Comparison of ENCODE assay signal across 23 cellular contexts in the genomic region with DNA sequence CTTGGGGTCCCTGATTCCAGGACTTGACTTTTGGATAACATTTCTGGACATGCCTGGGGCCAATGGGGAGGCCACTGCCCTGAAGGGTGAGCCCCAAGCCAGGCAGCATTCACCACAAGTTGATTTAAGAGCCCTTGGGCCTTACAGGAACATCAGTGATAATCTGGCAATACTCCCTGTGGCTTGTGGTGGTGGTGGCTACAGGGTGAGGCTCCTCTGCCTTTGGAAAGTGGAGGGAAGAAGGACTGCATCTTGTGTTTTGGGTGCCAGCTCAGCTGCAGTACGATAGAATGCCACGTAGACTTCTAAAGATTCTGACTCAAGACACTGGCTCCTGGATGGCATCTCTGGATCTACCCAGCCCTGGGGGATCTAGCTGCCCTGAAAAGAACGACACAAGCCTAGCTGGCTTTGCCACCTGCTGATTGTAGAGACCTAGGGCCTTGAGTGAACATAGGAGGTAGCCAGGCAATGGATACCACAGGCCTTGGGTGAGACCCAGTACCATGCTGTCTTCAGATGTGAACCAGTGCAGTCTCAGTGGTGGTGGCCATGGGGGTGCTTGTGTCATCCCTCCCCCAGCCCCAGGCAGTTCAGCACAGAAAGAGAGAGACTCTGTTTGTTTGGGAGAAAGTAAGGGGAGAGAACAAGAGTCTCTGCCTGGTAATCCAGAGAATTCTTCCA.
A peak's percentile ranks its signal among the peaks of the same experiment; 100 is the strongest.
DNase-seq lines count a peak whose midpoint lies in the region; ATAC-seq, FAIRE-seq and TF ChIP-seq lines count a peak whose summit lies in the region.
"Had no signal": no experiment of that assay in that cellular context is flagged by ENCODE, and none has a peak within 500 bp of the region (broad histone marks: within the 10 kb centered on the region; RNA-seq: fewer than 3 reads in every experiment).

No MANE protein-coding gene starts in this region.

- dilution Hi-C loops in IMR-90 (cut with HindIII; ENCODE audit: low sequenced_read_pairs, unreplicated experiment) = no loop called here

- H2BK20ac ChIP-seq in IMR-90 (ENCODE audit: low read depth, low read length) = no peak overlapping the region

- H3K36me3 Mint-ChIP-seq in nephron progenitor cell (ENCODE audit: low read depth) = peaks cover 5% of the 10 kb centered on the region
- H3K36me3 Mint-ChIP-seq: CD4-positive, CD25-positive, alpha-beta regulatory T cell; CD8-positive, alpha-beta T cell had no signal

- POLR2A ChIA-PET in IMR-90 (lab: Charles Lee; ENCODE audit: unreplicated experiment) = no interaction called here

- H3K56ac ChIP-seq in IMR-90 (ENCODE audit: extremely low read depth, insufficient read depth, low read length) = no peak overlapping the region

- no peak for ATAC-seq in IMR-90 (ENCODE audit: low read depth)
- ATAC-seq: A549; CD8-positive, alpha-beta T cell; HCT116 had no signal

- no peak overlapping the region for H2BK120ac ChIP-seq in IMR-90 (ENCODE audit: low read depth, low read length)

- in situ Hi-C loops in IMR-90 (cut with MboI; ENCODE audit: low sequenced_read_pairs) = loop anchor here (10.0 kb wide), 1 partner anchor 135 kb away; no protein-coding TSS in a partner anchor

- peaks cover 9% of the 10 kb centered on the region for H3K4me1 ChIP-seq in IMR-90 (ENCODE audit: control insufficient read depth, insufficient read depth, low read length)
- H3K4me1 ChIP-seq: A549, Caco-2 had no signal

- H3K4me1 Mint-ChIP-seq in nephron progenitor cell = no peaks in the 10 kb centered on the region
- H3K4me1 Mint-ChIP-seq: CD4-positive, CD25-positive, alpha-beta regulatory T cell; H9 had no signal

- no peak for FAIRE-seq in urothelium cell line (lab: Jason Lieb, UNC)
- FAIRE-seq: A549, G401.6, GM18507, H1 had no signal

- no peak overlapping the region for H3K27ac ChIP-seq in IMR-90 (ENCODE audit: insufficient read depth, low read length)
- H3K27ac ChIP-seq: A549, GM23248 had no signal

- no peak overlapping the region for H3K27ac Mint-ChIP-seq in nephron progenitor cell
- H3K27ac Mint-ChIP-seq: CD4-positive, CD25-positive, alpha-beta regulatory T cell; CD8-positive, alpha-beta T cell; H9 had no signal

- H3K23ac ChIP-seq in IMR-90 (ENCODE audit: low read depth, low read length) = no peak overlapping the region

- peaks cover 10% of the 10 kb centered on the region for H3K9me1 ChIP-seq in IMR-90 (ENCODE audit: insufficient read depth, low read length)

- no peak overlapping the region for H3K4me3 Mint-ChIP-seq in nephron progenitor cell
- H3K4me3 Mint-ChIP-seq: CD4-positive, CD25-positive, alpha-beta regulatory T cell; CD8-positive, alpha-beta T cell; H9 had no signal

- no peak overlapping the region for H2AFZ ChIP-seq in IMR-90 (replicated peaks; ENCODE audit: low read length, poor library complexity)
- H2AFZ ChIP-seq: GM23248 had no signal

- H3K9ac ChIP-seq in IMR-90 (ENCODE audit: low read depth, low read length) = no peak overlapping the region
- H3K9ac ChIP-seq: GM23248 had no signal

- H3K4me2 ChIP-seq in IMR-90 (ENCODE audit: low read depth, low read length) = no peak overlapping the region
- H3K4me2 ChIP-seq: A549 had no signal

- no peak overlapping the region for H2BK5ac ChIP-seq in IMR-90 (ENCODE audit: low read depth, low read length, poor library complexity, severe bottlenecking)

- H2BK15ac ChIP-seq in IMR-90 (ENCODE audit: low read depth, low read length) = peak overlapping the region; percentile 36; the same call in 1 of the 3 replicates

- BruUV-seq in IMR-90 (replicated peaks; lab: Mats Ljungman, UMichigan) = no TSS peak

- H2AK5ac ChIP-seq in IMR-90 (ENCODE audit: low read depth, low read length) = no peak overlapping the region

- H2AK9ac ChIP-seq in IMR-90 (replicated peaks; ENCODE audit: low read depth, low read length, poor library complexity) = no peak overlapping the region

- peaks cover 25% of the 10 kb centered on the region for H3K9me3 Mint-ChIP-seq in nephron progenitor cell

- no peak overlapping the region for H3K18ac ChIP-seq in IMR-90 (ENCODE audit: low read depth, low read length)

- no peak overlapping the region for H3K14ac ChIP-seq in IMR-90 (replicated peaks; ENCODE audit: low read depth, low read length)

- no peaks in the 10 kb centered on the region for H3K36me3 ChIP-seq in IMR-90 (ENCODE audit: control insufficient read depth, insufficient read depth, low read length)

- H4K20me1 ChIP-seq in IMR-90 (ENCODE audit: insufficient read depth, low read length) = no peaks in the 10 kb centered on the region

- H3K27me3 Mint-ChIP-seq in nephron progenitor cell (ENCODE audit: low read depth, poor library complexity) = peaks cover 2% of the 10 kb centered on the region

- H3K9me3 ChIP-seq in IMR-90 (ENCODE audit: control insufficient read depth, insufficient read depth, low read length) = no peaks in the 10 kb centered on the region
- H3K9me3 ChIP-seq: A549, Caco-2 had no signal

- H4K91ac ChIP-seq in IMR-90 (ENCODE audit: insufficient read depth, low read depth, low read length) = no peak overlapping the region

- no peak overlapping the region for H4K5ac ChIP-seq in IMR-90 (ENCODE audit: low read depth, low read length)

- no peak for TF ChIP-seq POLR2A in IMR-90 (IDR thresholded peaks at IDR 0.05; ENCODE audit: low read depth, low read length)

- DNase-seq in IMR-90 (no peak), OCI-M1 (lab: John Stamatoyannopoulos, UW) (peak; percentile 3), myocyte (ENCODE audit: low read depth) (peak; percentile 67), urothelium cell line (ENCODE audit: low spot score) (peak; percentile 0), nephron progenitor cell (no peak), Ammon's horn (ENCODE audit: low spot score) (no peak), NCI-H510A treated with DMSO at 0.1 percent for 48 hours (lab: John Stamatoyannopoulos, UW) (no peak)
- DNase-seq: 8988T; ACHN; AML-193; C1 segment of cervical spinal cord; Caco-2; CD4-positive, CD25-positive, alpha-beta regulatory T cell; CD8-positive, alpha-beta T cell; DMS153; DND-41; GM23248; H9 had no signal

- H4K8ac ChIP-seq in IMR-90 (ENCODE audit: low read depth in 2 of 2, low read length in 2 of 2) = no peak overlapping the region

- CTCF ChIA-PET in IMR-90 (lab: Yijun Ruan, JAX) = no interaction called here

- intact Hi-C loops in IMR-90 (cut with micrococcal nuclease) = no loop called here

- TF ChIP-seq RAD21 in IMR-90 (IDR thresholded peaks at IDR 0.05; ENCODE audit: low read length) = no peak

- no peak overlapping the region for H3K4ac ChIP-seq in IMR-90 (ENCODE audit: low read depth, low read length)

- no peaks in the 10 kb centered on the region for H3K27me3 ChIP-seq in IMR-90 (ENCODE audit: control insufficient read depth, insufficient read depth, low read length)

- WGBS in IMR-90 (ENCODE audit: extremely low coverage in 2 of 2, insufficient read length in 1 of 2), 2 experiments = 83% methylated on average over 1 of the region's 3 CpGs; no CpG with 5 or more reads in 1 of the 2 experiments

- no peak overlapping the region for H3K4me3 ChIP-seq in IMR-90 (ENCODE audit: insufficient read depth, low read depth, low read length)
- H3K4me3 ChIP-seq: A549, GM23248 had no signal

- no peaks in the 10 kb centered on the region for H3K79me1 ChIP-seq in IMR-90 (ENCODE audit: low read depth in 1 of 2, low read length in 2 of 2)

- TF ChIP-seq CTCF in IMR-90 (conservative IDR thresholded peaks at IDR 0.05; ENCODE audit: low read depth, low read length) = no peak
- no peak for TF ChIP-seq CTCF in nephron progenitor cell (IDR thresholded peaks at IDR 0.05)

TF ChIP-seq in IMR-90, 13 proteins besides CTCF, POLR2A, EP300 and RAD21:
- no peak for TF ChIP-seq RFX5 (IDR thresholded peaks at IDR 0.05; ENCODE audit: low read depth, low read length)
- TF ChIP-seq USF2 (IDR thresholded peaks at IDR 0.05; ENCODE audit: low read depth, low read length) = no peak
- TF ChIP-seq ELK1 (IDR thresholded peaks at IDR 0.05; ENCODE audit: borderline replicate concordance, low read depth, low read length) = no peak
- no peak for TF ChIP-seq MAFK (IDR thresholded peaks at IDR 0.05; ENCODE audit: low read depth, low read length)
- TF ChIP-seq RCOR1 (IDR thresholded peaks at IDR 0.05; ENCODE audit: insufficient replicate concordance, low read length) = no peak
- no peak for TF ChIP-seq MXI1 (IDR thresholded peaks at IDR 0.05; ENCODE audit: borderline replicate concordance, low read depth, low read length)
- no peak for TF ChIP-seq NFE2L2 (IDR thresholded peaks at IDR 0.05; ENCODE audit: low read depth, low read length)
- no peak for TF ChIP-seq CEBPB (IDR thresholded peaks at IDR 0.05; ENCODE audit: low read depth, low read length)
- no peak for TF ChIP-seq BHLHE40 (IDR thresholded peaks at IDR 0.05; ENCODE audit: low read depth, low read length)
TF ChIP-seq in IMR-90: peak in this region for 0.

Comparison
In these comparisons a context has a peak if more than half of its experiments do, and no peak if none do; other contexts are left out.
1. DNase-seq: peak in OCI-M1 (single experiment), myocyte (single experiment) and urothelium cell line (single experiment); none in IMR-90 (single experiment), nephron progenitor cell (single experiment), Ammon's horn (single experiment) and NCI-H510A treated with DMSO at 0.1 percent for 48 hours (single experiment).